Comparison of ENCODE assay signal across 1 cellular context in the genomic region with DNA sequence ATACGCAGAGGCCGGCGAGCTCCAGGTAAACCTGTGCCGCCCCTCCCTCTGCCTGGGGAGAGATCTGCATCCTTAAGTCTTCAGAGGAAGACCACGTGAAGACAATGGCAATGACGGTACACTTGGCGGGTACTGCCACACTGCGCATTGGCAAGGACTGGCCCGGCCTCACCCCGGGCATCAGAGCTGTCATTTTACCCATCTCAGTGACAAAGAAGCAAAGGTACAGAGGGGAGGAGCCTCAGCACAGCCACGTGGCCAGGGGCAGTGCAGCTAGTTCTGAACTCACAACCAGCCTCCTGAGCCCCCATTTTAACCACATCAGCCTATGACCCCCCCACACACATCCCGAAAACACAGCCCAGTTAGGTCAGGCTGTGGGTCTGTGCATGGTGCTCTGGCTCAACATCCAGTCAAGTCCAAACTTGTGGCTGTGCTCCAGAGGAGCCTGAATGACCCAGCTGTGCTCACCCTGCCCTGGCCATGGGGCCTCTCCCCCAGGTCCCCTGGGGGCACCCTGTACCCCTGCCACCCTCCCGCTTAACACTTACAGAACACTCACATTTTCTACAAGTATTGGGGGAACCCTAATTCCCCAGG.
TF ChIP-seq lines count a peak whose summit lies in the region.

No MANE protein-coding gene starts in this region.

TF ChIP-seq in H1, 55 proteins besides CTCF, POLR2A, EP300 and RAD21:
- TF ChIP-seq CHD2 (IDR thresholded peaks at IDR 0.05; ENCODE audit: low read length): no peak
- TF ChIP-seq, protein P1, sequence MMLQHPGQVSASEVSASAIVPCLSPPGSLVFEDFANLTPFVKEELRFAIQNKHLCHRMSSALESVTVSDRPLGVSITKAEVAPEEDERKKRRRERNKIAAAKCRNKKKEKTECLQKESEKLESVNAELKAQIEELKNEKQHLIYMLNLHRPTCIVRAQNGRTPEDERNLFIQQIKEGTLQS (IDR thresholded peaks at IDR 0.05; ENCODE audit: insufficient read depth, low read depth, low read length): no peak
- TF ChIP-seq KDM1A (IDR thresholded peaks at IDR 0.05; ENCODE audit: borderline replicate concordance, low read length): no peak
- no peak for TF ChIP-seq RNF2 (IDR thresholded peaks at IDR 0.05; ENCODE audit: borderline replicate concordance, low read depth, low read length, missing control alignments, poor library complexity, severe bottlenecking)
